ENCODE assay signal across 9 cellular contexts in genomic region chr16:31487076-31487719, GRCh38. TPM values are rescaled to one million over a fixed set of nuclear protein-coding genes. Genes with fewer than 3 reads are reported as not detected.
A peak's percentile ranks its signal among the peaks of the same experiment; 100 is the strongest.
DNase-seq lines count a peak whose midpoint lies in the region; ATAC-seq and TF ChIP-seq lines count a peak whose summit lies in the region.
"Had no signal": no experiment of that assay in that cellular context is flagged by ENCODE, and none has a peak within 500 bp of the region (broad histone marks: within the 10 kb centered on the region; RNA-seq: fewer than 3 reads in every experiment).

No MANE protein-coding gene starts in this region.

- H3K36me3 ChIP-seq in iPS-18a (ENCODE audit: control insufficient read depth, low read depth, low read length): peaks cover 6% of the 10 kb centered on the region

- no peaks in the 10 kb centered on the region for H3K79me2 ChIP-seq in H9 (ENCODE audit: insufficient read depth, low read length)

- no peak overlapping the region for H4K8ac ChIP-seq in H9 (replicated peaks; ENCODE audit: insufficient read length, low read depth, low read length)

- H2BK15ac ChIP-seq in H9 (ENCODE audit: low read depth, low read length): no peak overlapping the region

- H3K9ac ChIP-seq in H9 (ENCODE audit: extremely low read depth, insufficient read length, low read length): no peak overlapping the region
- H3K9ac ChIP-seq in iPS-18a (ENCODE audit: low read length): no peak overlapping the region

- H3K9me3 Mint-ChIP-seq in H9: peaks cover 0 to 2% of the 10 kb centered on the region in 2 experiments; a peak in 1 of 5 replicates
- H3K9me3 Mint-ChIP-seq in activated CD4-positive, alpha-beta memory T cell treated with anti-CD3 and anti-CD28 coated beads, Interleukin-2, amount 10 ng/mL, durations not matched to agents 7 days and 5 days: no peaks in the 10 kb centered on the region
- H3K9me3 Mint-ChIP-seq in stimulated activated effector memory CD8-positive, alpha-beta T cell treated with anti-CD3 and anti-CD28 coated beads, Interleukin-12 subunit alpha, Interleukin-12 subunit beta, amount 100 ng/mL, for 72 hours: no peaks in the 10 kb centered on the region

- TF ChIP-seq CTCF in H9 (conservative IDR thresholded peaks at IDR 0.05) (no peak), GM10248 (IDR thresholded peaks at IDR 0.05; ENCODE audit: control extremely low read depth, extremely low read depth, low read depth, missing control alignments) (no peak)

- H3K14ac ChIP-seq in H9 (ENCODE audit: insufficient read depth, low read length): no peak overlapping the region

- H3T11ph ChIP-seq in H9 (ENCODE audit: low read length): no peak overlapping the region

- no peaks in the 10 kb centered on the region for H4K20me1 ChIP-seq in H9 (ENCODE audit: control insufficient read depth, insufficient read depth, insufficient read length)

- H3K36me3 Mint-ChIP-seq in H9 (ENCODE audit: insufficient read depth in 1 of 3, low read depth in 3 of 3): peaks cover 9 to 20% (median 11%) of the 10 kb centered on the region in 3 experiments
- peaks cover 5% of the 10 kb centered on the region for H3K36me3 Mint-ChIP-seq in activated CD4-positive, alpha-beta memory T cell treated with anti-CD3 and anti-CD28 coated beads, Interleukin-2, amount 10 ng/mL, durations not matched to agents 7 days and 5 days (ENCODE audit: low read depth)
- H3K36me3 Mint-ChIP-seq in stimulated activated effector memory CD8-positive, alpha-beta T cell treated with anti-CD3 and anti-CD28 coated beads, Interleukin-12 subunit alpha, Interleukin-12 subunit beta, amount 100 ng/mL, for 72 hours: no peaks in the 10 kb centered on the region

- DNase-seq in H9 (no peak), SW480 (ENCODE audit: low spot score) (no peak), GM10248 (ENCODE audit: extremely low spot score) (no peak), RPMI8226 (no peak)
- no peak for DNase-seq in activated CD4-positive, alpha-beta memory T cell treated with anti-CD3 and anti-CD28 coated beads, Interleukin-2, amount 10 ng/mL, durations not matched to agents 7 days and 5 days
- DNase-seq in stimulated activated effector memory CD8-positive, alpha-beta T cell treated with anti-CD3 and anti-CD28 coated beads, Interleukin-12 subunit alpha, Interleukin-12 subunit beta, amount 100 ng/mL, for 72 hours (ENCODE audit: low spot score in 2 of 2): no peak

- peak overlapping the region; percentile 67 to 84 for H3K4me3 Mint-ChIP-seq in H9
- H3K4me3 Mint-ChIP-seq in activated CD4-positive, alpha-beta memory T cell treated with anti-CD3 and anti-CD28 coated beads, Interleukin-2, amount 10 ng/mL, durations not matched to agents 7 days and 5 days: peak overlapping the region; percentile 80
- peak overlapping the region; percentile 80 for H3K4me3 Mint-ChIP-seq in stimulated activated effector memory CD8-positive, alpha-beta T cell treated with anti-CD3 and anti-CD28 coated beads, Interleukin-12 subunit alpha, Interleukin-12 subunit beta, amount 100 ng/mL, for 72 hours

- no peak overlapping the region for H3K27ac Mint-ChIP-seq in H9
- no peak overlapping the region for H3K27ac Mint-ChIP-seq in activated CD4-positive, alpha-beta memory T cell treated with anti-CD3 and anti-CD28 coated beads, Interleukin-2, amount 10 ng/mL, durations not matched to agents 7 days and 5 days
- H3K27ac Mint-ChIP-seq in stimulated activated effector memory CD8-positive, alpha-beta T cell treated with anti-CD3 and anti-CD28 coated beads, Interleukin-12 subunit alpha, Interleukin-12 subunit beta, amount 100 ng/mL, for 72 hours: peak overlapping the region; percentile 43

- H2BK20ac ChIP-seq in H9 (ENCODE audit: low read depth, low read length, poor library complexity, severe bottlenecking): no peak overlapping the region

- H2BK12ac ChIP-seq in H9 (ENCODE audit: insufficient read length, low read depth, low read length): no peak overlapping the region

- peaks cover 66% of the 10 kb centered on the region for H3K27me3 Mint-ChIP-seq in H9 (ENCODE audit: low read depth)
- peaks cover 12% of the 10 kb centered on the region for H3K27me3 Mint-ChIP-seq in activated CD4-positive, alpha-beta memory T cell treated with anti-CD3 and anti-CD28 coated beads, Interleukin-2, amount 10 ng/mL, durations not matched to agents 7 days and 5 days

- no peak overlapping the region for H2AFZ ChIP-seq in H9 (ENCODE audit: low read length)

- no peak overlapping the region for H2AK5ac ChIP-seq in H9 (ENCODE audit: insufficient read length, low read length)

- peak overlapping the region; percentile 73 for H3K4me3 ChIP-seq in iPS-18a (ENCODE audit: low read length)

- no peak overlapping the region for H4K5ac ChIP-seq in H9 (ENCODE audit: insufficient read length, low read depth, low read length)

- peaks cover 11% of the 10 kb centered on the region for H3K23me2 ChIP-seq in H9 (ENCODE audit: insufficient read length, low read depth, low read length, poor library complexity, severe bottlenecking)

- WGBS in H9 (ENCODE audit: extremely low coverage, insufficient read length, low lambda C conversion rate): no CpG with 5 or more reads among the region's 48 CpGs

- peaks cover 8 to 13% of the 10 kb centered on the region in 2 experiments for H3K4me1 Mint-ChIP-seq in H9
- peaks cover 12% of the 10 kb centered on the region for H3K4me1 Mint-ChIP-seq in activated CD4-positive, alpha-beta memory T cell treated with anti-CD3 and anti-CD28 coated beads, Interleukin-2, amount 10 ng/mL, durations not matched to agents 7 days and 5 days
- H3K4me1 Mint-ChIP-seq in stimulated activated effector memory CD8-positive, alpha-beta T cell treated with anti-CD3 and anti-CD28 coated beads, Interleukin-12 subunit alpha, Interleukin-12 subunit beta, amount 100 ng/mL, for 72 hours: peaks cover 7% of the 10 kb centered on the region

- POLR2A ChIA-PET in activated CD4-positive, alpha-beta memory T cell treated with anti-CD3 and anti-CD28 coated beads, Interleukin-2, amount 10 ng/mL, durations not matched to agents 7 days and 5 days (lab: Charles Lee): interaction anchor here (0.9 to 4.2 kb wide), 6 partner anchors 11 to 29 kb away, joined by 3 to 19 read pairs (median 4); partner anchors contain the start of genes ARMC5 and RUSF1
- POLR2A ChIA-PET in GM10248 (lab: Yijun Ruan, JAX): interaction anchor here (0.6 to 1.0 kb wide), 2 partner anchors 8 to 12 kb away, joined by 3 to 6 read pairs; no protein-coding TSS in a partner anchor

- H3K27ac ChIP-seq in H9 (ENCODE audit: insufficient read length, low read depth, low read length) (no peak overlapping the region), iPS-18a (ENCODE audit: low read length) (no peak overlapping the region)

- no peak overlapping the region for H2BK120ac ChIP-seq in H9 (ENCODE audit: low read depth, low read length, poor library complexity, severe bottlenecking)

- peak overlapping the region; percentile 62 for H3K4me2 ChIP-seq in H9 (ENCODE audit: insufficient read depth, insufficient read length, low read length)

- H3K23ac ChIP-seq in H9 (ENCODE audit: insufficient read length, low read depth, low read length): no peak overlapping the region

- peaks cover 13% of the 10 kb centered on the region; the same call in 1 of the 2 replicates for H3K27me3 ChIP-seq in H9 (ENCODE audit: insufficient read depth, low read length)
- H3K27me3 ChIP-seq in iPS-18a (ENCODE audit: control insufficient read depth, insufficient read depth, low read length): peaks cover 56% of the 10 kb centered on the region

- no peak for ATAC-seq in stimulated activated effector memory CD8-positive, alpha-beta T cell treated with anti-CD3 and anti-CD28 coated beads, Interleukin-12 subunit alpha, Interleukin-12 subunit beta, amount 100 ng/mL, for 72 hours
- no peak for ATAC-seq in HG02571 (IDR thresholded peaks at IDR 0.05; ENCODE audit: unreplicated experiment)

- no peaks in the 10 kb centered on the region for H3K4me1 ChIP-seq in H9 (ENCODE audit: insufficient read depth, low read length)
- H3K4me1 ChIP-seq in iPS-18a (ENCODE audit: control insufficient read depth, low read depth, low read length): peaks cover 7% of the 10 kb centered on the region

- H3K4ac ChIP-seq in H9 (ENCODE audit: low read depth, low read length): no peak overlapping the region

- H2BK5ac ChIP-seq in H9 (ENCODE audit: insufficient read length, low read length): no peak overlapping the region

- H4K91ac ChIP-seq in H9 (ENCODE audit: insufficient read length, low read depth, low read length): no peak overlapping the region

- H3K79me1 ChIP-seq in H9 (ENCODE audit: insufficient read depth, low read depth, low read length, poor library complexity, severe bottlenecking): no peaks in the 10 kb centered on the region

- H3K56ac ChIP-seq in H9 (ENCODE audit: insufficient read length, low read depth, low read length): no peak overlapping the region

- no peaks in the 10 kb centered on the region for H3K9me3 ChIP-seq in H9 (ENCODE audit: control insufficient read depth, low read depth, low read length)
- no peaks in the 10 kb centered on the region for H3K9me3 ChIP-seq in iPS-18a (ENCODE audit: control insufficient read depth, low read depth, low read length)

- H3K18ac ChIP-seq in H9 (ENCODE audit: insufficient read length, low read depth, low read length): no peak overlapping the region

- CTCF ChIA-PET in activated CD4-positive, alpha-beta memory T cell treated with anti-CD3 and anti-CD28 coated beads, Interleukin-2, amount 10 ng/mL, durations not matched to agents 7 days and 5 days (lab: Charles Lee): interaction anchor here (1.2 to 1.8 kb wide), 2 partner anchors 27 to 381 kb away, joined by 3 to 10 read pairs; no protein-coding TSS in a partner anchor
- CTCF ChIA-PET in GM10248 (lab: Yijun Ruan, JAX): interaction anchor here (0.8 to 1.6 kb wide), 2 partner anchors 9 to 11 kb away, joined by 3 to 5 read pairs; no protein-coding TSS in a partner anchor

RNA-seq across cellular contexts. Expression of gene SLC5A2, which starts 4.3 kb away (rescaled TPM):
- 0.52 and 1.3 TPM in 2 replicates for total RNA-seq in H9 (2021)
- total RNA-seq in activated CD4-positive, alpha-beta memory T cell treated with anti-CD3 and anti-CD28 coated beads, Interleukin-2, amount 10 ng/mL, durations not matched to agents 7 days and 5 days: under 1 TPM; 0.25 to 0.30 TPM
- total RNA-seq: LHCN-M2 had no signal

RNA-seq across cellular contexts. Expression of gene TGFB1I1, which starts 15.2 kb away (rescaled TPM):
- total RNA-seq in H9 (2021): 15.4 and 15.5 TPM in 2 replicates
- under 1 TPM; 0.25 to 0.38 TPM for total RNA-seq in activated CD4-positive, alpha-beta memory T cell treated with anti-CD3 and anti-CD28 coated beads, Interleukin-2, amount 10 ng/mL, durations not matched to agents 7 days and 5 days

RNA-seq across cellular contexts. Expression of gene RUSF1, which starts 21.0 kb away (rescaled TPM):
- 33.4 and 33.6 TPM in 2 replicates for total RNA-seq in H9 (2021)
- total RNA-seq in activated CD4-positive, alpha-beta memory T cell treated with anti-CD3 and anti-CD28 coated beads, Interleukin-2, amount 10 ng/mL, durations not matched to agents 7 days and 5 days: 10 to 100 TPM; 36.8 to 37.9 TPM

RNA-seq across cellular contexts. Expression of gene ARMC5, which starts 27.9 kb away (rescaled TPM):
- 18.5 and 18.7 TPM in 2 replicates for total RNA-seq in H9 (2021)
- 10 to 100 TPM; 10.1 to 12.0 TPM for total RNA-seq in activated CD4-positive, alpha-beta memory T cell treated with anti-CD3 and anti-CD28 coated beads, Interleukin-2, amount 10 ng/mL, durations not matched to agents 7 days and 5 days

RNA-seq across cellular contexts. Expression of gene AHSP, which starts 40.5 kb away (rescaled TPM):
- 1.6 TPM in 1 of 2 replicates, not detected in the other for total RNA-seq in H9 (2021)
- total RNA-seq in activated CD4-positive, alpha-beta memory T cell treated with anti-CD3 and anti-CD28 coated beads, Interleukin-2, amount 10 ng/mL, durations not matched to agents 7 days and 5 days: not detected
- total RNA-seq: LHCN-M2 had no signal

Comparison
In these comparisons a context has a peak if more than half of its experiments do, and no peak if none do; other contexts are left out.
1. RNA of gene TGFB1I1, which starts 15.2 kb away (total RNA-seq): 15.4 to 15.5 TPM in H9; 0.25 to 0.38 TPM in activated CD4-positive, alpha-beta memory T cell treated with anti-CD3 and anti-CD28 coated beads, Interleukin-2, amount 10 ng/mL, durations not matched to agents 7 days and 5 days; every median in the first group is over 10 times any median in the second.
2. Peak in every context shown above with its lines, with median percentiles within 50 percentile points of each other: H3K4me3 Mint-ChIP-seq.